1 cellular context compared by ENCODE assay signal in genomic region chr6:43774776-43775583, GRCh38.
TF ChIP-seq lines count a peak whose summit lies in the region.

No MANE protein-coding gene starts in this region.

TF ChIP-seq in HCT116, 20 proteins besides CTCF, POLR2A, EP300 and RAD21:
- TF ChIP-seq CEBPB (IDR thresholded peaks at IDR 0.05; ENCODE audit: low read depth) (no peak), ZNF274 (IDR thresholded peaks at IDR 0.05; ENCODE audit: low read depth, low read length) (no peak), EZH2 (IDR thresholded peaks at IDR 0.05) (no peak), SP1 (IDR thresholded peaks at IDR 0.05; ENCODE audit: low read depth) (no peak), CBX3 (IDR thresholded peaks at IDR 0.05; ENCODE audit: low read depth) (no peak), ELF1 (IDR thresholded peaks at IDR 0.05; ENCODE audit: borderline replicate concordance, low read depth) (no peak), JUND (IDR thresholded peaks at IDR 0.05) (no peak), ATF3 (IDR thresholded peaks at IDR 0.05) (no peak), ZBTB33 (IDR thresholded peaks at IDR 0.05; ENCODE audit: extremely low read depth, insufficient replicate concordance, low read length) (no peak), SRF (IDR thresholded peaks at IDR 0.05; ENCODE audit: low read depth) (no peak), ZFX (IDR thresholded peaks at IDR 0.05) (no peak)
